ENCODE assay signal across 8 cellular contexts in the genomic region with DNA sequence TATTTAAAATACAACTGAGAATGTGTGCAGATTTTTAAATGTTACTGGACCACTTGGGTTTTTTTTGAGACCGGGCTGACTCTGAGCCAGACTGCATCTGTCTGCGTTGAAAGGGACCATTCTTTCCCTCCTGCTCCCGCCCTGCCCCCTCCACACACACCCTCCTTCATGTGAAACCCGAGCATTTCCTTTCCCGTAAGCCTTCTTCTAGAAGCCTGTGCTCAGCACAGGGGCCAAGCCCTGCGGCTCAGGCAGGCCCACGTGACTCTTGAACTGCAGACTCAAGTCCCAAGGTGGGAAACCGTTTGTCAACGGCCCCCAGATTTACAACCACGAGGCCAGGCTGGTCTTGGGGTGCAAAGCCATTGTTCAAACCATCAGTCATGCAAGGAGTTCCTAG.
A peak's percentile ranks its signal among the peaks of the same experiment; 100 is the strongest.
DNase-seq lines count a peak whose midpoint lies in the region; ATAC-seq and TF ChIP-seq lines count a peak whose summit lies in the region.

No MANE protein-coding gene starts in this region.

- TF ChIP-seq CTCF in brain (conservative IDR thresholded peaks at IDR 0.05) = no peak

- DNase-seq in GM03348 (ENCODE audit: low spot score) (peak; percentile 54), M059J (ENCODE audit: low read depth) (peak; percentile 46), left lobe of liver (ENCODE audit: low spot score) (no peak), HPDE6-E6E7 (ENCODE audit: extremely low spot score) (no peak), SHP77 (lab: John Stamatoyannopoulos, UW) (no peak)

- H3K36me3 Mint-ChIP-seq in brain = no peaks in the 10 kb centered on the region
- no peaks in the 10 kb centered on the region for H3K36me3 Mint-ChIP-seq in stimulated activated naive CD8-positive, alpha-beta T cell treated with anti-CD3 and anti-CD28 coated beads, Interleukin-15, Interleukin-2, amounts not matched to agents 100 ng/mL and 50 ng/mL, for 24 hours (ENCODE audit: low read depth)

- H3K4me1 Mint-ChIP-seq in brain = peaks cover 28% of the 10 kb centered on the region
- H3K4me1 Mint-ChIP-seq in stimulated activated naive CD8-positive, alpha-beta T cell treated with anti-CD3 and anti-CD28 coated beads, Interleukin-15, Interleukin-2, amounts not matched to agents 100 ng/mL and 50 ng/mL, for 24 hours (ENCODE audit: low read depth) = peaks cover 28% of the 10 kb centered on the region

- peak overlapping the region; percentile 84 to 97 (median 93) for H3K27ac Mint-ChIP-seq in brain
- H3K27ac Mint-ChIP-seq in stimulated activated naive CD8-positive, alpha-beta T cell treated with anti-CD3 and anti-CD28 coated beads, Interleukin-15, Interleukin-2, amounts not matched to agents 100 ng/mL and 50 ng/mL, for 24 hours = peak overlapping the region; percentile 40

- H3K9me3 Mint-ChIP-seq in brain = peaks cover 0 to 10% (median 0%) of the 10 kb centered on the region in 5 experiments
- H3K9me3 Mint-ChIP-seq in stimulated activated naive CD8-positive, alpha-beta T cell treated with anti-CD3 and anti-CD28 coated beads, Interleukin-15, Interleukin-2, amounts not matched to agents 100 ng/mL and 50 ng/mL, for 24 hours = no peaks in the 10 kb centered on the region

- H3K27me3 Mint-ChIP-seq in brain = peaks cover 4% of the 10 kb centered on the region
- peaks cover 14% of the 10 kb centered on the region for H3K27me3 Mint-ChIP-seq in stimulated activated naive CD8-positive, alpha-beta T cell treated with anti-CD3 and anti-CD28 coated beads, Interleukin-15, Interleukin-2, amounts not matched to agents 100 ng/mL and 50 ng/mL, for 24 hours

- peak; percentile 27 for ATAC-seq in left lobe of liver
- no peak for ATAC-seq in HG03571 (IDR thresholded peaks at IDR 0.05; ENCODE audit: unreplicated experiment)

- H3K4me3 Mint-ChIP-seq in brain = peak overlapping the region; percentile 16 to 63 (median 48)
- no peak overlapping the region for H3K4me3 Mint-ChIP-seq in stimulated activated naive CD8-positive, alpha-beta T cell treated with anti-CD3 and anti-CD28 coated beads, Interleukin-15, Interleukin-2, amounts not matched to agents 100 ng/mL and 50 ng/mL, for 24 hours

Comparison
In these comparisons a context has a peak if more than half of its experiments do, and no peak if none do; other contexts are left out.
1. DNase-seq: peak in GM03348 (single experiment) and M059J (single experiment); none in left lobe of liver (single experiment), HPDE6-E6E7 (single experiment) and SHP77 (0 of 2).